Comparison of ENCODE assay signal across 1 cellular context in the genomic region with DNA sequence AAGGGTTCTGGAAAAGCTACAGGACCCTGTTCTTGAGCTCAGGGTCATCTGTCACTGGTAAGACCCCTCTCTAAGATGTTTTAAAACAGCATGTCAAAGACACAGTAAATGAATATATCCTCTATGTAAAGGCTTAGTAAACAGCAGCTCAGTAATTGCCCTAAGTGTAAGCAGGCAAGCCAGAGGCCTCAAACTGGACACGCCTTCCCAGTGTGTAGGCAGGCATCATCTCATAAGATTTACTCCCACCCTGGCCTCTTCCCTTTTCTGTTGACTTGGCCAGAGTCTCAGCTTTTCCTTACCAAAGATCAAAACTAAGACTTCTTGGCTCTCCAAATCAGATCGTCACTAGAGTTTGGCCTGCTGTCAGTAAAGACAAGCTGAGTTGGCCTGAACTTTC.
TF ChIP-seq lines count a peak whose summit lies in the region.

No MANE protein-coding gene starts in this region.

TF ChIP-seq in HepG2, 621 proteins besides CTCF, POLR2A, EP300 and RAD21 (continues in another document):
- TF ChIP-seq DPF2 (CRISPR knock-in tag; IDR thresholded peaks at IDR 0.05; ENCODE audit: borderline replicate concordance, low read depth) (no peak), NFIB (CRISPR knock-in tag; IDR thresholded peaks at IDR 0.05; ENCODE audit: borderline replicate concordance) (no peak), ARNTL (CRISPR knock-in tag; IDR thresholded peaks at IDR 0.05) (0 out of 2 replicates have a peak, but pooled peaks have one; percentile 23), NCOA5 (CRISPR knock-in tag; IDR thresholded peaks at IDR 0.05) (no peak), MAZ (IDR thresholded peaks at IDR 0.05; ENCODE audit: borderline replicate concordance, low read depth, low read length) (no peak), MAZ (CRISPR knock-in tag; IDR thresholded peaks at IDR 0.05; ENCODE audit: low read depth) (no peak), RXRB (CRISPR knock-in tag; IDR thresholded peaks at IDR 0.05; ENCODE audit: borderline replicate concordance) (no peak), MAF1 (CRISPR knock-in tag; IDR thresholded peaks at IDR 0.05; ENCODE audit: borderline replicate concordance) (no peak), ZNF780A (CRISPR knock-in tag; IDR thresholded peaks at IDR 0.05) (no peak), GATA4 (IDR thresholded peaks at IDR 0.05; ENCODE audit: borderline replicate concordance, low read depth) (no peak), SMYD3 (CRISPR knock-in tag; IDR thresholded peaks at IDR 0.05) (no peak), ZNF816 (CRISPR knock-in tag; IDR thresholded peaks at IDR 0.05; ENCODE audit: borderline replicate concordance) (no peak), GATAD1 (CRISPR knock-in tag; IDR thresholded peaks at IDR 0.05) (no peak), CBX5 (CRISPR knock-in tag; IDR thresholded peaks at IDR 0.05; ENCODE audit: borderline replicate concordance) (no peak), HOXA3 (CRISPR knock-in tag; IDR thresholded peaks at IDR 0.05) (no peak), ZNF33B (CRISPR knock-in tag; IDR thresholded peaks at IDR 0.05) (0 out of 2 replicates have a peak, but pooled peaks have one; percentile 49), ZNF180 (CRISPR knock-in tag; IDR thresholded peaks at IDR 0.05; ENCODE audit: borderline replicate concordance, low read depth) (no peak), ZNF615 (CRISPR knock-in tag; IDR thresholded peaks at IDR 0.05; ENCODE audit: borderline replicate concordance) (no peak), TRIM24 (CRISPR knock-in tag; IDR thresholded peaks at IDR 0.05) (no peak), FOXK1 (CRISPR knock-in tag; IDR thresholded peaks at IDR 0.05; ENCODE audit: borderline replicate concordance, low read depth) (no peak), SOX6 (IDR thresholded peaks at IDR 0.05) (no peak), SOX6 (CRISPR knock-in tag; IDR thresholded peaks at IDR 0.05) (no peak)
- TF ChIP-seq, protein P1, sequence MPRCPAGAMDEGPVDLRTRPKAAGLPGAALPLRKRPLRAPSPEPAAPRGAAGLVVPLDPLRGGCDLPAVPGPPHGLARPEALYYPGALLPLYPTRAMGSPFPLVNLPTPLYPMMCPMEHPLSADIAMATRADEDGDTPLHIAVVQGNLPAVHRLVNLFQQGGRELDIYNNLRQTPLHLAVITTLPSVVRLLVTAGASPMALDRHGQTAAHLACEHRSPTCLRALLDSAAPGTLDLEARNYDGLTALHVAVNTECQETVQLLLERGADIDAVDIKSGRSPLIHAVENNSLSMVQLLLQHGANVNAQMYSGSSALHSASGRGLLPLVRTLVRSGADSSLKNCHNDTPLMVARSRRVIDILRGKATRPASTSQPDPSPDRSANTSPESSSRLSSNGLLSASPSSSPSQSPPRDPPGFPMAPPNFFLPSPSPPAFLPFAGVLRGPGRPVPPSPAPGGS (CRISPR knock-in tag; IDR thresholded peaks at IDR 0.05): 0 out of 2 replicates have a peak, but pooled peaks have one; percentile 63
- TF ChIP-seq, protein P2, sequence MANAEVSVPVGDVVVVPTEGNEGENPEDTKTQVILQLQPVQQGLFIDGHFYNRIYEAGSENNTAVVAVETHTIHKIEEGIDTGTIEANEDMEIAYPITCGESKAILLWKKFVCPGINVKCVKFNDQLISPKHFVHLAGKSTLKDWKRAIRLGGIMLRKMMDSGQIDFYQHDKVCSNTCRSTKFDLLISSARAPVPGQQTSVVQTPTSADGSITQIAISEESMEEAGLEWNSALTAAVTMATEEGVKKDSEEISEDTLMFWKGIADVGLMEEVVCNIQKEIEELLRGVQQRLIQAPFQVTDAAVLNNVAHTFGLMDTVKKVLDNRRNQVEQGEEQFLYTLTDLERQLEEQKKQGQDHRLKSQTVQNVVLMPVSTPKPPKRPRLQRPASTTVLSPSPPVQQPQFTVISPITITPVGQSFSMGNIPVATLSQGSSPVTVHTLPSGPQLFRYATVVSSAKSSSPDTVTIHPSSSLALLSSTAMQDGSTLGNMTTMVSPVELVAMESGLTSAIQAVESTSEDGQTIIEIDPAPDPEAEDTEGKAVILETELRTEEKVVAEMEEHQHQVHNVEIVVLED (CRISPR knock-in tag; IDR thresholded peaks at IDR 0.05; ENCODE audit: borderline replicate concordance): 0 out of 2 replicates have a peak, but pooled peaks have one; percentile 25
- TF ChIP-seq, protein P3, sequence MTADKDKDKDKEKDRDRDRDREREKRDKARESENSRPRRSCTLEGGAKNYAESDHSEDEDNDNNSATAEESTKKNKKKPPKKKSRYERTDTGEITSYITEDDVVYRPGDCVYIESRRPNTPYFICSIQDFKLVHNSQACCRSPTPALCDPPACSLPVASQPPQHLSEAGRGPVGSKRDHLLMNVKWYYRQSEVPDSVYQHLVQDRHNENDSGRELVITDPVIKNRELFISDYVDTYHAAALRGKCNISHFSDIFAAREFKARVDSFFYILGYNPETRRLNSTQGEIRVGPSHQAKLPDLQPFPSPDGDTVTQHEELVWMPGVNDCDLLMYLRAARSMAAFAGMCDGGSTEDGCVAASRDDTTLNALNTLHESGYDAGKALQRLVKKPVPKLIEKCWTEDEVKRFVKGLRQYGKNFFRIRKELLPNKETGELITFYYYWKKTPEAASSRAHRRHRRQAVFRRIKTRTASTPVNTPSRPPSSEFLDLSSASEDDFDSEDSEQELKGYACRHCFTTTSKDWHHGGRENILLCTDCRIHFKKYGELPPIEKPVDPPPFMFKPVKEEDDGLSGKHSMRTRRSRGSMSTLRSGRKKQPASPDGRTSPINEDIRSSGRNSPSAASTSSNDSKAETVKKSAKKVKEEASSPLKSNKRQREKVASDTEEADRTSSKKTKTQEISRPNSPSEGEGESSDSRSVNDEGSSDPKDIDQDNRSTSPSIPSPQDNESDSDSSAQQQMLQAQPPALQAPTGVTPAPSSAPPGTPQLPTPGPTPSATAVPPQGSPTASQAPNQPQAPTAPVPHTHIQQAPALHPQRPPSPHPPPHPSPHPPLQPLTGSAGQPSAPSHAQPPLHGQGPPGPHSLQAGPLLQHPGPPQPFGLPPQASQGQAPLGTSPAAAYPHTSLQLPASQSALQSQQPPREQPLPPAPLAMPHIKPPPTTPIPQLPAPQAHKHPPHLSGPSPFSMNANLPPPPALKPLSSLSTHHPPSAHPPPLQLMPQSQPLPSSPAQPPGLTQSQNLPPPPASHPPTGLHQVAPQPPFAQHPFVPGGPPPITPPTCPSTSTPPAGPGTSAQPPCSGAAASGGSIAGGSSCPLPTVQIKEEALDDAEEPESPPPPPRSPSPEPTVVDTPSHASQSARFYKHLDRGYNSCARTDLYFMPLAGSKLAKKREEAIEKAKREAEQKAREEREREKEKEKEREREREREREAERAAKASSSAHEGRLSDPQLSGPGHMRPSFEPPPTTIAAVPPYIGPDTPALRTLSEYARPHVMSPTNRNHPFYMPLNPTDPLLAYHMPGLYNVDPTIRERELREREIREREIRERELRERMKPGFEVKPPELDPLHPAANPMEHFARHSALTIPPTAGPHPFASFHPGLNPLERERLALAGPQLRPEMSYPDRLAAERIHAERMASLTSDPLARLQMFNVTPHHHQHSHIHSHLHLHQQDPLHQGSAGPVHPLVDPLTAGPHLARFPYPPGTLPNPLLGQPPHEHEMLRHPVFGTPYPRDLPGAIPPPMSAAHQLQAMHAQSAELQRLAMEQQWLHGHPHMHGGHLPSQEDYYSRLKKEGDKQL (CRISPR knock-in tag; IDR thresholded peaks at IDR 0.05; ENCODE audit: low read depth): no peak
- TF ChIP-seq, protein P4, sequence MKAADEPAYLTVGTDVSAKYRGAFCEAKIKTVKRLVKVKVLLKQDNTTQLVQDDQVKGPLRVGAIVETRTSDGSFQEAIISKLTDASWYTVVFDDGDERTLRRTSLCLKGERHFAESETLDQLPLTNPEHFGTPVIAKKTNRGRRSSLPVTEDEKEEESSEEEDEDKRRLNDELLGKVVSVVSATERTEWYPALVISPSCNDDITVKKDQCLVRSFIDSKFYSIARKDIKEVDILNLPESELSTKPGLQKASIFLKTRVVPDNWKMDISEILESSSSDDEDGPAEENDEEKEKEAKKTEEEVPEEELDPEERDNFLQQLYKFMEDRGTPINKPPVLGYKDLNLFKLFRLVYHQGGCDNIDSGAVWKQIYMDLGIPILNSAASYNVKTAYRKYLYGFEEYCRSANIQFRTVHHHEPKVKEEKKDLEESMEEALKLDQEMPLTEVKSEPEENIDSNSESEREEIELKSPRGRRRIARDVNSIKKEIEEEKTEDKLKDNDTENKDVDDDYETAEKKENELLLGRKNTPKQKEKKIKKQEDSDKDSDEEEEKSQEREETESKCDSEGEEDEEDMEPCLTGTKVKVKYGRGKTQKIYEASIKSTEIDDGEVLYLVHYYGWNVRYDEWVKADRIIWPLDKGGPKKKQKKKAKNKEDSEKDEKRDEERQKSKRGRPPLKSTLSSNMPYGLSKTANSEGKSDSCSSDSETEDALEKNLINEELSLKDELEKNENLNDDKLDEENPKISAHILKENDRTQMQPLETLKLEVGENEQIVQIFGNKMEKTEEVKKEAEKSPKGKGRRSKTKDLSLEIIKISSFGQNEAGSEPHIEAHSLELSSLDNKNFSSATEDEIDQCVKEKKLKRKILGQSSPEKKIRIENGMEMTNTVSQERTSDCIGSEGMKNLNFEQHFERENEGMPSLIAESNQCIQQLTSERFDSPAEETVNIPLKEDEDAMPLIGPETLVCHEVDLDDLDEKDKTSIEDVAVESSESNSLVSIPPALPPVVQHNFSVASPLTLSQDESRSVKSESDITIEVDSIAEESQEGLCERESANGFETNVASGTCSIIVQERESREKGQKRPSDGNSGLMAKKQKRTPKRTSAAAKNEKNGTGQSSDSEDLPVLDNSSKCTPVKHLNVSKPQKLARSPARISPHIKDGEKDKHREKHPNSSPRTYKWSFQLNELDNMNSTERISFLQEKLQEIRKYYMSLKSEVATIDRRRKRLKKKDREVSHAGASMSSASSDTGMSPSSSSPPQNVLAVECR (CRISPR knock-in tag; IDR thresholded peaks at IDR 0.05; ENCODE audit: borderline replicate concordance): no peak
- TF ChIP-seq, protein P5, sequence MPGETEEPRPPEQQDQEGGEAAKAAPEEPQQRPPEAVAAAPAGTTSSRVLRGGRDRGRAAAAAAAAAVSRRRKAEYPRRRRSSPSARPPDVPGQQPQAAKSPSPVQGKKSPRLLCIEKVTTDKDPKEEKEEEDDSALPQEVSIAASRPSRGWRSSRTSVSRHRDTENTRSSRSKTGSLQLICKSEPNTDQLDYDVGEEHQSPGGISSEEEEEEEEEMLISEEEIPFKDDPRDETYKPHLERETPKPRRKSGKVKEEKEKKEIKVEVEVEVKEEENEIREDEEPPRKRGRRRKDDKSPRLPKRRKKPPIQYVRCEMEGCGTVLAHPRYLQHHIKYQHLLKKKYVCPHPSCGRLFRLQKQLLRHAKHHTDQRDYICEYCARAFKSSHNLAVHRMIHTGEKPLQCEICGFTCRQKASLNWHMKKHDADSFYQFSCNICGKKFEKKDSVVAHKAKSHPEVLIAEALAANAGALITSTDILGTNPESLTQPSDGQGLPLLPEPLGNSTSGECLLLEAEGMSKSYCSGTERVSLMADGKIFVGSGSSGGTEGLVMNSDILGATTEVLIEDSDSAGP (CRISPR knock-in tag; IDR thresholded peaks at IDR 0.05; ENCODE audit: borderline replicate concordance): no peak
- TF ChIP-seq, protein P6, sequence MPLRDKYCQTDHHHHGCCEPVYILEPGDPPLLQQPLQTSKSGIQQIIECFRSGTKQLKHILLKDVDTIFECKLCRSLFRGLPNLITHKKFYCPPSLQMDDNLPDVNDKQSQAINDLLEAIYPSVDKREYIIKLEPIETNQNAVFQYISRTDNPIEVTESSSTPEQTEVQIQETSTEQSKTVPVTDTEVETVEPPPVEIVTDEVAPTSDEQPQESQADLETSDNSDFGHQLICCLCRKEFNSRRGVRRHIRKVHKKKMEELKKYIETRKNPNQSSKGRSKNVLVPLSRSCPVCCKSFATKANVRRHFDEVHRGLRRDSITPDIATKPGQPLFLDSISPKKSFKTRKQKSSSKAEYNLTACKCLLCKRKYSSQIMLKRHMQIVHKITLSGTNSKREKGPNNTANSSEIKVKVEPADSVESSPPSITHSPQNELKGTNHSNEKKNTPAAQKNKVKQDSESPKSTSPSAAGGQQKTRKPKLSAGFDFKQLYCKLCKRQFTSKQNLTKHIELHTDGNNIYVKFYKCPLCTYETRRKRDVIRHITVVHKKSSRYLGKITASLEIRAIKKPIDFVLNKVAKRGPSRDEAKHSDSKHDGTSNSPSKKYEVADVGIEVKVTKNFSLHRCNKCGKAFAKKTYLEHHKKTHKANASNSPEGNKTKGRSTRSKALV (CRISPR knock-in tag; IDR thresholded peaks at IDR 0.05): no peak
- TF ChIP-seq, protein P7, sequence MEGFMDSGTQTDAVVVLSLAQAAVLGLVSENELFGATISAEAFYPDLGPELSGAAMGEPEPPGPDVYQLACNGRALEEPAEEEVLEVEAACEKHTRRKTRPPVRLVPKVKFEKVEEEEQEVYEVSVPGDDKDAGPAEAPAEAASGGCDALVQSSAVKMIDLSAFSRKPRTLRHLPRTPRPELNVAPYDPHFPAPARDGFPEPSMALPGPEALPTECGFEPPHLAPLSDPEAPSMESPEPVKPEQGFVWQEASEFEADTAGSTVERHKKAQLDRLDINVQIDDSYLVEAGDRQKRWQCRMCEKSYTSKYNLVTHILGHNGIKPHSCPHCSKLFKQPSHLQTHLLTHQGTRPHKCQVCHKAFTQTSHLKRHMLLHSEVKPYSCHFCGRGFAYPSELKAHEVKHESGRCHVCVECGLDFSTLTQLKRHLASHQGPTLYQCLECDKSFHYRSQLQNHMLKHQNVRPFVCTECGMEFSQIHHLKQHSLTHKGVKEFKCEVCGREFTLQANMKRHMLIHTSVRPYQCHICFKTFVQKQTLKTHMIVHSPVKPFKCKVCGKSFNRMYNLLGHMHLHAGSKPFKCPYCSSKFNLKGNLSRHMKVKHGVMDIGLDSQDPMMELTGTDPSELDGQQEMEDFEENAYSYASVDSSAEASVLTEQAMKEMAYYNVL (CRISPR knock-in tag; IDR thresholded peaks at IDR 0.05; ENCODE audit: borderline replicate concordance): no peak
- TF ChIP-seq, protein P8, sequence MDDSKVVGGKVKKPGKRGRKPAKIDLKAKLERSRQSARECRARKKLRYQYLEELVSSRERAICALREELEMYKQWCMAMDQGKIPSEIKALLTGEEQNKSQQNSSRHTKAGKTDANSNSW (CRISPR knock-in tag; IDR thresholded peaks at IDR 0.05; ENCODE audit: borderline replicate concordance): 0 out of 2 replicates have a peak, but pooled peaks have one; percentile 60
- TF ChIP-seq, protein P9, sequence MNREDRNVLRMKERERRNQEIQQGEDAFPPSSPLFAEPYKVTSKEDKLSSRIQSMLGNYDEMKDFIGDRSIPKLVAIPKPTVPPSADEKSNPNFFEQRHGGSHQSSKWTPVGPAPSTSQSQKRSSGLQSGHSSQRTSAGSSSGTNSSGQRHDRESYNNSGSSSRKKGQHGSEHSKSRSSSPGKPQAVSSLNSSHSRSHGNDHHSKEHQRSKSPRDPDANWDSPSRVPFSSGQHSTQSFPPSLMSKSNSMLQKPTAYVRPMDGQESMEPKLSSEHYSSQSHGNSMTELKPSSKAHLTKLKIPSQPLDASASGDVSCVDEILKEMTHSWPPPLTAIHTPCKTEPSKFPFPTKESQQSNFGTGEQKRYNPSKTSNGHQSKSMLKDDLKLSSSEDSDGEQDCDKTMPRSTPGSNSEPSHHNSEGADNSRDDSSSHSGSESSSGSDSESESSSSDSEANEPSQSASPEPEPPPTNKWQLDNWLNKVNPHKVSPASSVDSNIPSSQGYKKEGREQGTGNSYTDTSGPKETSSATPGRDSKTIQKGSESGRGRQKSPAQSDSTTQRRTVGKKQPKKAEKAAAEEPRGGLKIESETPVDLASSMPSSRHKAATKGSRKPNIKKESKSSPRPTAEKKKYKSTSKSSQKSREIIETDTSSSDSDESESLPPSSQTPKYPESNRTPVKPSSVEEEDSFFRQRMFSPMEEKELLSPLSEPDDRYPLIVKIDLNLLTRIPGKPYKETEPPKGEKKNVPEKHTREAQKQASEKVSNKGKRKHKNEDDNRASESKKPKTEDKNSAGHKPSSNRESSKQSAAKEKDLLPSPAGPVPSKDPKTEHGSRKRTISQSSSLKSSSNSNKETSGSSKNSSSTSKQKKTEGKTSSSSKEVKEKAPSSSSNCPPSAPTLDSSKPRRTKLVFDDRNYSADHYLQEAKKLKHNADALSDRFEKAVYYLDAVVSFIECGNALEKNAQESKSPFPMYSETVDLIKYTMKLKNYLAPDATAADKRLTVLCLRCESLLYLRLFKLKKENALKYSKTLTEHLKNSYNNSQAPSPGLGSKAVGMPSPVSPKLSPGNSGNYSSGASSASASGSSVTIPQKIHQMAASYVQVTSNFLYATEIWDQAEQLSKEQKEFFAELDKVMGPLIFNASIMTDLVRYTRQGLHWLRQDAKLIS (CRISPR knock-in tag; IDR thresholded peaks at IDR 0.05): no peak
